ENCODE assay signal across 21 cellular contexts in the genomic region with DNA sequence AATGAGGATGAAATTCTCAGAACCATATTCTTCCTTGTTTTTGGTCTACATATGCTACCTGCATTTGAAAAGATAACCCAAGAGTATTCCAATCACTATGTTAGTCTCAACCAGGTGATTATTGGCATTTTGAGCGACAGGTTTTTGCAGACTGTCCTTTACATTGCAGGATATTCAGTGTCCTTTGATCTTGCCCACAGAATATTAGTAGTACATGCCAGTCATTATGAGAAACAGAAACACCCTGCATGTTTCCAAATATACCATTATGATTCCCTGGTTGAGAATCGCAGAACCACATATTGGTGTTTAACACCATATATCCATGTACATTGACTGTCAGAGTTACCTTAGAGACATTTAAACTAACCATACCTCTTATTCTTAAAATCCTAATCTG. TPM values are rescaled to one million over a fixed set of nuclear protein-coding genes. Genes with fewer than 3 reads are reported as not detected.
A peak's percentile ranks its signal among the peaks of the same experiment; 100 is the strongest.
DNase-seq lines count a peak whose midpoint lies in the region; ATAC-seq, FAIRE-seq and TF ChIP-seq lines count a peak whose summit lies in the region.
"Had no signal": no experiment of that assay in that cellular context is flagged by ENCODE, and none has a peak within 500 bp of the region (broad histone marks: within the 10 kb centered on the region; RNA-seq: fewer than 3 reads in every experiment).

No MANE protein-coding gene starts in this region.

- H3K27me3 ChIP-seq in GM12878 (replicated peaks in 1 of 2; ENCODE audit: control insufficient read depth in 2 of 2, insufficient read depth in 2 of 2, low read length in 1 of 2) (no peaks in the 10 kb centered on the region), neuronal stem cell (ENCODE audit: control insufficient read depth in 3 of 3, insufficient read depth in 3 of 3, low read depth in 1 of 3, low read length in 3 of 3) (no peaks in the 10 kb centered on the region)
- H3K27me3 ChIP-seq: brain microvascular endothelial cell, heart right ventricle had no signal

- no peak overlapping the region for H3K18ac ChIP-seq in neuronal stem cell (ENCODE audit: low read length)

- H3K4me2 ChIP-seq in GM12878 (ENCODE audit: control insufficient read depth, insufficient read depth) (no peak overlapping the region), neuronal stem cell (ENCODE audit: insufficient read depth, low read length, poor library complexity, severe bottlenecking) (no peak overlapping the region)
- H3K4me2 ChIP-seq: KMS-11 had no signal

- ATAC-seq in GM18502 (IDR thresholded peaks at IDR 0.05; ENCODE audit: poor library complexity, unreplicated experiment): peak; percentile 35
- peak; percentile 56 for ATAC-seq in HG02885 (IDR thresholded peaks at IDR 0.05; ENCODE audit: poor library complexity, unreplicated experiment)
- ATAC-seq in GM12878: peak; percentile 28
- no peak for ATAC-seq in GM21515 (IDR thresholded peaks at IDR 0.05; ENCODE audit: unreplicated experiment)
- ATAC-seq: activated CD4-positive, CD25-positive, alpha-beta regulatory T cell treated with anti-CD3 and anti-CD28 coated beads, Interleukin-2, amount 50 U/mL, for 24 hours; heart right ventricle; Panc1; psoas muscle had no signal

- H2AK5ac ChIP-seq in neuronal stem cell (ENCODE audit: low read depth, low read length): no peak overlapping the region

- no peak overlapping the region for H3K4me3 Mint-ChIP-seq in activated CD4-positive, alpha-beta memory T cell treated with anti-CD3 and anti-CD28 coated beads for 36 hours
- H3K4me3 Mint-ChIP-seq in activated CD4-positive, alpha-beta memory T cell treated with anti-CD3 and anti-CD28 coated beads, Interleukin-2, amount 10 ng/mL, durations not matched to agents 7 days and 5 days: no peak overlapping the region
- H3K4me3 Mint-ChIP-seq: activated T-helper 1 cell treated with anti-CD3 and anti-CD28 coated beads, Interleukin-12 subunit alpha, Interleukin-12 subunit beta, Interleukin-2, Interleukin-4 antibody, amounts not matched to agents 30 ng/mL and 10 ng/mL and 1 ng/mL, durations not matched to agents 14 hours and 24 hours and 36 hours; CD8-positive, alpha-beta memory T cell had no signal

- no TSS peak for BruUV-seq in GM12878 (replicated peaks; lab: Mats Ljungman, UMichigan)

- CTCF ChIA-PET in activated CD4-positive, alpha-beta memory T cell treated with anti-CD3 and anti-CD28 coated beads for 36 hours (lab: Charles Lee): no interaction called here
- CTCF ChIA-PET in activated CD4-positive, alpha-beta memory T cell treated with anti-CD3 and anti-CD28 coated beads, Interleukin-2, amount 10 ng/mL, durations not matched to agents 7 days and 5 days (lab: Charles Lee): no interaction called here
- CTCF ChIA-PET in GM12878 (lab: Yijun Ruan, JAX): interaction anchor here (0.8 kb wide), 1 partner anchor 46 kb away, joined by 3 read pairs; no protein-coding TSS in a partner anchor

- no peak overlapping the region for H2BK12ac ChIP-seq in neuronal stem cell (ENCODE audit: low read length)

- DNase-seq in activated CD4-positive, alpha-beta memory T cell treated with anti-CD3 and anti-CD28 coated beads for 36 hours: no peak
- DNase-seq in activated CD4-positive, alpha-beta memory T cell treated with anti-CD3 and anti-CD28 coated beads, Interleukin-2, amount 10 ng/mL, durations not matched to agents 7 days and 5 days: no peak
- DNase-seq in GM12878 (ENCODE audit: low read depth, low spot score) (no peak), neuronal stem cell (ENCODE audit: low spot score) (no peak), kidney tubule cell (ENCODE audit: low spot score) (no peak)
- DNase-seq: brain microvascular endothelial cell; CD8-positive, alpha-beta memory T cell; effector CD8-positive, alpha-beta T cell; heart right ventricle; NCI-H1694; NCI-H2171; NCI-H524 treated with DMSO at 0.1 percent for 48 hours; psoas muscle; SIG-M5 had no signal

- no peak for TF ChIP-seq CTCF in GM12878 (IDR thresholded peaks at IDR 0.05 in 2 of 3, conservative IDR thresholded peaks at IDR 0.05 in 1 of 3; ENCODE audit: control insufficient read depth in 2 of 3, extremely low read depth in 1 of 3, insufficient read depth in 1 of 3, low read depth in 3 of 3, low read length in 3 of 3)

- H4K8ac ChIP-seq in neuronal stem cell (ENCODE audit: low read depth, low read length): no peak overlapping the region

- no peak overlapping the region for H2BK120ac ChIP-seq in neuronal stem cell (ENCODE audit: low read depth, low read length)

- no peak overlapping the region for H3K4ac ChIP-seq in neuronal stem cell (ENCODE audit: low read length)

- H3K4me1 Mint-ChIP-seq in activated CD4-positive, alpha-beta memory T cell treated with anti-CD3 and anti-CD28 coated beads for 36 hours (ENCODE audit: low read depth): peaks cover 28% of the 10 kb centered on the region
- H3K4me1 Mint-ChIP-seq in activated CD4-positive, alpha-beta memory T cell treated with anti-CD3 and anti-CD28 coated beads, Interleukin-2, amount 10 ng/mL, durations not matched to agents 7 days and 5 days: peaks cover 15% of the 10 kb centered on the region

- RAD21 ChIA-PET in GM12878 (lab: Charles Lee; ENCODE audit: unreplicated experiment): no interaction called here

- intact Hi-C loops in activated CD4-positive, alpha-beta memory T cell treated with anti-CD3 and anti-CD28 coated beads for 36 hours (cut with micrococcal nuclease): no loop called here
- intact Hi-C loops in GM12878 (cut with micrococcal nuclease; ENCODE audit: unreplicated experiment): no loop called here

- peaks cover 66% of the 10 kb centered on the region for H3K36me3 Mint-ChIP-seq in activated CD4-positive, alpha-beta memory T cell treated with anti-CD3 and anti-CD28 coated beads for 36 hours
- H3K36me3 Mint-ChIP-seq in activated CD4-positive, alpha-beta memory T cell treated with anti-CD3 and anti-CD28 coated beads, Interleukin-2, amount 10 ng/mL, durations not matched to agents 7 days and 5 days (ENCODE audit: low read depth): peaks cover 69% of the 10 kb centered on the region

- H3K27ac Mint-ChIP-seq in activated CD4-positive, alpha-beta memory T cell treated with anti-CD3 and anti-CD28 coated beads for 36 hours: peak overlapping the region; percentile 2
- H3K27ac Mint-ChIP-seq in activated CD4-positive, alpha-beta memory T cell treated with anti-CD3 and anti-CD28 coated beads, Interleukin-2, amount 10 ng/mL, durations not matched to agents 7 days and 5 days: no peak overlapping the region
- H3K27ac Mint-ChIP-seq: activated T-helper 1 cell treated with anti-CD3 and anti-CD28 coated beads, Interleukin-12 subunit alpha, Interleukin-12 subunit beta, Interleukin-2, Interleukin-4 antibody, amounts not matched to agents 30 ng/mL and 10 ng/mL and 1 ng/mL, durations not matched to agents 14 hours and 24 hours and 36 hours had no signal

- in situ Hi-C loops in GM12878 (cut with MboI): no loop called here

- H3K9ac ChIP-seq in GM12878 (ENCODE audit: control insufficient read depth, insufficient read depth, low read length): no peak overlapping the region
- no peak overlapping the region for H3K9ac ChIP-seq in neuronal stem cell (ENCODE audit: low read depth, low read length, poor library complexity)
- H3K9ac ChIP-seq: KMS-11 had no signal

- H4K20me1 ChIP-seq in GM12878 (ENCODE audit: control insufficient read depth, insufficient read depth): no peaks in the 10 kb centered on the region

- TF ChIP-seq EP300 in GM12878 (IDR thresholded peaks at IDR 0.05; ENCODE audit: borderline replicate concordance in 1 of 2, control insufficient read depth in 1 of 2, low read depth in 2 of 2, low read length in 2 of 2): no peak

- H2AFZ ChIP-seq in GM12878 (ENCODE audit: control insufficient read depth, low read depth, low read length) (no peak overlapping the region), neuronal stem cell (ENCODE audit: low read length) (no peak overlapping the region)

- no peaks in the 10 kb centered on the region; the same call in 1 of the 2 replicates for H3K79me2 ChIP-seq in GM12878 (ENCODE audit: control insufficient read depth, insufficient read depth, low read length)

- H3K4me1 ChIP-seq in GM12878 (ENCODE audit: control insufficient read depth, insufficient read depth, low read length) (no peaks in the 10 kb centered on the region), neuronal stem cell (ENCODE audit: control insufficient read depth in 2 of 2, insufficient read depth in 1 of 2, low read depth in 1 of 2, low read length in 2 of 2) (no peaks in the 10 kb centered on the region)
- H3K4me1 ChIP-seq: psoas muscle had no signal

- SMC1A ChIA-PET in GM12878 (lab: Charles Lee; ENCODE audit: uncharacterized antibody, unreplicated experiment): interaction anchor here (1.0 to 1.5 kb wide), 4 partner anchors 9 to 35 kb away, joined by 3 to 5 read pairs (median 4); no protein-coding TSS in a partner anchor

- H3K9me3 Mint-ChIP-seq in activated CD4-positive, alpha-beta memory T cell treated with anti-CD3 and anti-CD28 coated beads for 36 hours: no peaks in the 10 kb centered on the region
- no peaks in the 10 kb centered on the region for H3K9me3 Mint-ChIP-seq in activated CD4-positive, alpha-beta memory T cell treated with anti-CD3 and anti-CD28 coated beads, Interleukin-2, amount 10 ng/mL, durations not matched to agents 7 days and 5 days
- H3K9me3 Mint-ChIP-seq: activated T-helper 1 cell treated with anti-CD3 and anti-CD28 coated beads, Interleukin-12 subunit alpha, Interleukin-12 subunit beta, Interleukin-2, Interleukin-4 antibody, amounts not matched to agents 30 ng/mL and 10 ng/mL and 1 ng/mL, durations not matched to agents 14 hours and 24 hours and 36 hours; CD8-positive, alpha-beta memory T cell had no signal

- no peak overlapping the region for H3K14ac ChIP-seq in neuronal stem cell (ENCODE audit: low read length)

- H3K36me3 ChIP-seq in GM12878 (ENCODE audit: control insufficient read depth in 2 of 2, insufficient read depth in 2 of 2, low read length in 1 of 2) (peaks cover 18 to 37% of the 10 kb centered on the region in 2 experiments), neuronal stem cell (replicated peaks in 1 of 2; ENCODE audit: control insufficient read depth in 2 of 2, insufficient read depth in 2 of 2, low read length in 2 of 2) (peaks cover 29 to 100% of the 10 kb centered on the region in 2 donors)

- POLR2A ChIA-PET in activated CD4-positive, alpha-beta memory T cell treated with anti-CD3 and anti-CD28 coated beads for 36 hours (lab: Charles Lee): interaction anchor here (1.2 kb wide), 1 partner anchor 9 kb away, joined by 3 read pairs; no protein-coding TSS in a partner anchor
- POLR2A ChIA-PET in activated CD4-positive, alpha-beta memory T cell treated with anti-CD3 and anti-CD28 coated beads, Interleukin-2, amount 10 ng/mL, durations not matched to agents 7 days and 5 days (lab: Charles Lee): interaction anchor here (1.2 kb wide), 1 partner anchor 31 kb away, joined by 7 read pairs; a partner anchor contains a TSS
- POLR2A ChIA-PET in GM12878 (lab: Charles Lee): no interaction called here

- H3K9me3 ChIP-seq in GM12878 (replicated peaks; ENCODE audit: control insufficient read depth, insufficient read depth, low read length) (no peaks in the 10 kb centered on the region), neuronal stem cell (replicated peaks in 1 of 2; ENCODE audit: control insufficient read depth in 2 of 2, insufficient read depth in 1 of 2, low read depth in 1 of 2, low read length in 2 of 2) (no peaks in the 10 kb centered on the region)
- H3K9me3 ChIP-seq: heart right ventricle, psoas muscle had no signal

- no peak overlapping the region for H2BK5ac ChIP-seq in neuronal stem cell (ENCODE audit: low read length)

- no peak for FAIRE-seq in GM12878 (lab: Jason Lieb, UNC)

- H3K27ac ChIP-seq in GM12878 (ENCODE audit: control insufficient read depth, insufficient read depth) (no peak overlapping the region), neuronal stem cell (replicated peaks; ENCODE audit: low read length) (no peak overlapping the region)
- H3K27ac ChIP-seq: brain microvascular endothelial cell, heart right ventricle, KMS-11, psoas muscle had no signal

- no peak overlapping the region for H2BK15ac ChIP-seq in neuronal stem cell (ENCODE audit: low read length)

- no peak for TF ChIP-seq POLR2A in GM12878 (IDR thresholded peaks at IDR 0.05; ENCODE audit: low read depth, low read length)

- no peak overlapping the region for H3K23ac ChIP-seq in neuronal stem cell (ENCODE audit: low read depth, low read length, poor library complexity)

- H4K91ac ChIP-seq in neuronal stem cell (ENCODE audit: low read depth, low read length, poor library complexity): no peak overlapping the region

- WGBS in GM12878 (ENCODE audit: insufficient coverage, insufficient replicate concordance, low lambda C conversion rate, missing lambda C conversion rate): 2% methylated on average over 2 of the region's 2 CpGs
- no CpG with 5 or more reads among the region's 2 CpGs for WGBS in neuronal stem cell (ENCODE audit: extremely low coverage in 2 of 2, insufficient read length in 2 of 2, insufficient replicate concordance in 1 of 2), 2 donors

- TF ChIP-seq RAD21 in GM12878 (IDR thresholded peaks at IDR 0.05; ENCODE audit: insufficient read depth, low read depth, low read length): no peak

- H3K4me3 ChIP-seq in GM12878 (no peak overlapping the region), neuronal stem cell (ENCODE audit: low read length in 2 of 2) (no peak overlapping the region)
- H3K4me3 ChIP-seq: heart right ventricle, psoas muscle had no signal

- no peaks in the 10 kb centered on the region for H3K79me1 ChIP-seq in neuronal stem cell (ENCODE audit: low read depth, low read length)

- no peaks in the 10 kb centered on the region for H3K27me3 Mint-ChIP-seq in activated CD4-positive, alpha-beta memory T cell treated with anti-CD3 and anti-CD28 coated beads for 36 hours
- H3K27me3 Mint-ChIP-seq in activated CD4-positive, alpha-beta memory T cell treated with anti-CD3 and anti-CD28 coated beads, Interleukin-2, amount 10 ng/mL, durations not matched to agents 7 days and 5 days: no peaks in the 10 kb centered on the region
- H3K27me3 Mint-ChIP-seq: CD8-positive, alpha-beta memory T cell had no signal

RNA-seq across cellular contexts. Expression of a gene that starts 30.6 kb away (rescaled TPM):
- 10 to 100 TPM; 44.7 to 47.8 TPM for total RNA-seq in activated CD4-positive, alpha-beta memory T cell treated with anti-CD3 and anti-CD28 coated beads for 36 hours
- total RNA-seq in activated CD4-positive, alpha-beta memory T cell treated with anti-CD3 and anti-CD28 coated beads, Interleukin-2, amount 10 ng/mL, durations not matched to agents 7 days and 5 days: 10 to 100 TPM; 42.1 to 42.5 TPM
- 191 and 192 TPM in 2 replicates for total RNA-seq in GM12878 (2013; cell fraction: nucleolus; rRNA removed)
- 101 and 115 TPM in 2 replicates for total RNA-seq in GM12878 (2014; rRNA removed)
- 71.0 and 72.9 TPM in 2 replicates for total RNA-seq in GM12878 (2014; rRNA removed; fragmentation: Illumina TruSeq; extraction: Trizol)
- total RNA-seq in GM12878 (2021): 64.4 and 64.8 TPM in 2 replicates
- 73.2 TPM for polyA plus RNA-seq in GM12878 (2011; ENCODE audit: low read depth)
- 155 and 209 TPM in 2 replicates for polyA plus RNA-seq in GM12878 (2011; rRNA removed)
- 72.1 and 80.4 TPM in 2 replicates for polyA plus RNA-seq in GM12878 (2011; cell fraction: cytosol; rRNA removed)
- 87.6 and 99.5 TPM in 2 replicates for polyA plus RNA-seq in GM12878 (2011; cell fraction: nucleus; rRNA removed)
- polyA plus RNA-seq in GM12878 (2012): 104 and 105 TPM in 2 replicates
- polyA plus RNA-seq in GM12878 (2014; fragmentation: Illumina TruSeq; extraction: Trizol): 70.0 and 86.7 TPM in 2 replicates
- 10 to 100 TPM; 47.8 to 70.9 TPM for polyA plus RNA-seq in GM12878 (2014; fragmentation: Nextera tagmentation; extraction: Ambion mirVana)
- polyA plus RNA-seq in GM12878 (2014; rRNA removed): 66.4 and 82.9 TPM in 2 replicates
- 100 to 1,000 TPM; 160 to 170 TPM for polyA plus RNA-seq in GM12878 (2016; fragmentation: Nextera tagmentation; extraction: Ambion mirVana)
- polyA minus RNA-seq in GM12878 (2011; rRNA and poly(A)+ RNA removed): 75.9 and 94.9 TPM in 2 replicates
- 14.7 and 23.1 TPM in 2 replicates for polyA minus RNA-seq in GM12878 (2011; cell fraction: cytosol; rRNA and poly(A)+ RNA removed)
- polyA minus RNA-seq in GM12878 (2011; cell fraction: nucleus; rRNA and poly(A)+ RNA removed): 103 and 124 TPM in 2 replicates
- 23.8 TPM for polyA plus RNA-seq in neuronal stem cell (2013, experiment 1 of 2)
- polyA plus RNA-seq in neuronal stem cell (2013, experiment 2 of 2): 24.7 TPM

RNA-seq across cellular contexts. Expression of a gene that starts 36.7 kb away (rescaled TPM):
- 10 to 100 TPM; 62.7 to 71.1 TPM for total RNA-seq in activated CD4-positive, alpha-beta memory T cell treated with anti-CD3 and anti-CD28 coated beads for 36 hours
- total RNA-seq in activated CD4-positive, alpha-beta memory T cell treated with anti-CD3 and anti-CD28 coated beads, Interleukin-2, amount 10 ng/mL, durations not matched to agents 7 days and 5 days: 10 to 100 TPM; 95.3 to 97.8 TPM
- total RNA-seq in GM12878 (2013; cell fraction: nucleolus; rRNA removed): 798 and 844 TPM in 2 replicates
- total RNA-seq in GM12878 (2014; rRNA removed): 98.2 and 109 TPM in 2 replicates
- total RNA-seq in GM12878 (2014; rRNA removed; fragmentation: Illumina TruSeq; extraction: Trizol): 96.3 and 108 TPM in 2 replicates
- total RNA-seq in GM12878 (2021): 62.6 and 79.0 TPM in 2 replicates
- 58.8 TPM for polyA plus RNA-seq in GM12878 (2011; ENCODE audit: low read depth)
- polyA plus RNA-seq in GM12878 (2011; rRNA removed): 191 and 269 TPM in 2 replicates
- polyA plus RNA-seq in GM12878 (2011; cell fraction: cytosol; rRNA removed): 50.8 and 53.1 TPM in 2 replicates
- polyA plus RNA-seq in GM12878 (2011; cell fraction: nucleus; rRNA removed): 502 and 620 TPM in 2 replicates
- polyA plus RNA-seq in GM12878 (2012): 65.8 and 69.4 TPM in 2 replicates
- 102 and 133 TPM in 2 replicates for polyA plus RNA-seq in GM12878 (2014; fragmentation: Illumina TruSeq; extraction: Trizol)
- 10 to 100 TPM; 24.3 to 28.4 TPM for polyA plus RNA-seq in GM12878 (2014; fragmentation: Nextera tagmentation; extraction: Ambion mirVana)
- 58.0 and 65.0 TPM in 2 replicates for polyA plus RNA-seq in GM12878 (2014; rRNA removed)
- polyA plus RNA-seq in GM12878 (2016; fragmentation: Nextera tagmentation; extraction: Ambion mirVana): 10 to 100 TPM; 49.0 to 52.9 TPM
- 190 and 273 TPM in 2 replicates for polyA minus RNA-seq in GM12878 (2011; rRNA and poly(A)+ RNA removed)
- polyA minus RNA-seq in GM12878 (2011; cell fraction: cytosol; rRNA and poly(A)+ RNA removed): 25.3 and 38.2 TPM in 2 replicates
- polyA minus RNA-seq in GM12878 (2011; cell fraction: nucleus; rRNA and poly(A)+ RNA removed): 392 and 529 TPM in 2 replicates
- 87.6 TPM for polyA plus RNA-seq in neuronal stem cell (2013, experiment 1 of 2)
- polyA plus RNA-seq in neuronal stem cell (2013, experiment 2 of 2): 85.8 TPM
